Comparison of ENCODE assay signal across 1 cellular context in the genomic region with DNA sequence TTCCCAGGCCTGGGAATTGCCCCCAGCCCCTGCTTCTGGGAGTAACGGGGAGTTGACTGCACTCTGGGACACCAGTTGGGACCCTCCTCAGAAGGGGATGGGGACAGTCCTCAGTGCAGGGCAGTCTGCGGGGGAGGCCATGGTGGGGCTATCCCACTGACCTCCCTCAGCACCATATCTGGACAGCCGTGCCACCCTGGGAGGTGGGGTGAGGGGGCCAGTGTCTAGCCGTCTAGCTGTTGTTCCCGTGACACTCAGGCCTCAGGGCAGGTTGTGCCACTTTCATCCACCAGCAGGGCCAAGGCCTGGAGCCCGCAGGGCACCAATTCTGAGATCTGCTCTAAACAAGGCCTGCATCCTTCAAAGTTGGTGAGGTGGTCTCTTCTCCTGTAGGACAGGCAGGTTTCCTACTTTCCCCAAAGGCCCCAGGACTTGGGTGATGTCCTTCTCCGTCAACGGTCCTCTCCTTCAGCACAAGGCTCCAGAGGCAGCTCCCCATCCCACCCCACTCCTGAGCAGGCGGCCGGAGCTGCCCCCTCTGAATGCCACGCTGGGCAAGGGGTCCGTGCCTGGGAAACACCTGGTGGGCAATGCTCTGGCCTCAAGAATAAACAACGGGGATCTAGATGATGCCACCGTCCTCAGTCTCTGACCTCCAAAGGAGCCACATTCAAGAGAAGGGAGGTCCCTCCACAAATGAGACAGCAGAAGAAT.
TF ChIP-seq lines count a peak whose summit lies in the region.

No MANE protein-coding gene starts in this region.

TF ChIP-seq in HCT116, 20 proteins besides CTCF, POLR2A, EP300 and RAD21 (continued from another document):
- TF ChIP-seq, protein P1, sequence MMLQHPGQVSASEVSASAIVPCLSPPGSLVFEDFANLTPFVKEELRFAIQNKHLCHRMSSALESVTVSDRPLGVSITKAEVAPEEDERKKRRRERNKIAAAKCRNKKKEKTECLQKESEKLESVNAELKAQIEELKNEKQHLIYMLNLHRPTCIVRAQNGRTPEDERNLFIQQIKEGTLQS (IDR thresholded peaks at IDR 0.05), result no peak
- TF ChIP-seq EZH2 (IDR thresholded peaks at IDR 0.05), result no peak
- TF ChIP-seq TCF7L2 (IDR thresholded peaks at IDR 0.05; ENCODE audit: borderline replicate concordance, extremely low read depth, insufficient read depth, insufficient read length), result no peak
